Comparison of ENCODE assay signal across 8 cellular contexts in genomic region chr16:8797364-8798173, GRCh38. TPM values are rescaled to one million over a fixed set of nuclear protein-coding genes. Genes with fewer than 3 reads are reported as not detected.
DNase-seq lines count a peak whose midpoint lies in the region; ATAC-seq lines count a peak whose summit lies in the region.

Gene PMM2, plus strand, starts transcription at chr16:8797839. Its CDS starts 44 bp downstream, at chr16:8797883.
Gene TMEM186, minus strand, starts transcription at chr16:8797639. Its CDS starts 25 bp downstream, at chr16:8797614.

- POLR2A ChIA-PET in activated CD8-positive, alpha-beta memory T cell treated with anti-CD3 and anti-CD28 coated beads for 36 hours (lab: Charles Lee) = interaction anchor here (0.5 to 1.0 kb wide), 4 partner anchors 59 to 160 kb away, joined by 3 to 7 read pairs (median 4); partner anchors contain the start of gene CARHSP1

- CTCF ChIA-PET in activated CD8-positive, alpha-beta memory T cell treated with anti-CD3 and anti-CD28 coated beads for 36 hours (lab: Charles Lee) = interaction anchor here (1.5 to 2.1 kb wide), 3 partner anchors 83 to 231 kb away, joined by 6 to 7 read pairs (median 6); no protein-coding TSS in a partner anchor

- DNase-seq in COR-L47 (lab: John Stamatoyannopoulos, UW) (peak; percentile 93), HT1080 (ENCODE audit: low read depth) (peak; percentile 96), NOMO-1 (lab: John Stamatoyannopoulos, UW; ENCODE audit: unreplicated experiment in 2 of 2) (peak; percentile 93 to 97), medulla oblongata (ENCODE audit: extremely low spot score) (peak; percentile 98)
- DNase-seq in effector memory CD8-positive, alpha-beta T cell = peak; percentile 91
- DNase-seq in stimulated activated CD4-positive, alpha-beta T cell treated with anti-CD3 and anti-CD28 coated beads, TNF-alpha, amount 100 ng/mL, for 48 hours (ENCODE audit: low read depth in 3 of 3) = peak; percentile 89 to 93 (median 90)

- no peaks in the 10 kb centered on the region for H3K9me3 Mint-ChIP-seq in effector memory CD8-positive, alpha-beta T cell

- H3K27ac Mint-ChIP-seq in effector memory CD8-positive, alpha-beta T cell = peak within 1 kb of the TSS; percentile 95 to 97

- peak; percentile 94 for ATAC-seq in GM21367 (IDR thresholded peaks at IDR 0.05; ENCODE audit: unreplicated experiment)
- peak; percentile 95 for ATAC-seq in effector memory CD8-positive, alpha-beta T cell (replicated peaks)

- peaks cover 29% of the 10 kb centered on the region for H3K36me3 Mint-ChIP-seq in effector memory CD8-positive, alpha-beta T cell (ENCODE audit: insufficient read depth)

- H3K27me3 Mint-ChIP-seq in effector memory CD8-positive, alpha-beta T cell = no peaks in the 10 kb centered on the region

- H3K4me3 Mint-ChIP-seq in effector memory CD8-positive, alpha-beta T cell = peak within 1 kb of the TSS; percentile 85 to 91

- peaks cover 23 to 24% of the 10 kb centered on the region in 2 donors for H3K4me1 Mint-ChIP-seq in effector memory CD8-positive, alpha-beta T cell (ENCODE audit: low read depth in 2 of 2)

RNA-seq across cellular contexts. Expression of gene PMM2, which starts in this region (rescaled TPM):
- total RNA-seq in HT1080 (2014; rRNA removed; shearing (Covaris generic)) = 46.9 and 61.5 TPM in 2 replicates
- 46.2 and 47.7 TPM in 2 replicates for polyA plus RNA-seq in HT1080 (2015; cell fraction: cytosol; rRNA removed)
- 71.5 TPM in 2 replicates for polyA plus RNA-seq in HT1080 (2015; cell fraction: nucleus; rRNA removed)
- 10 to 100 TPM; 54.6 to 56.4 TPM for total RNA-seq in activated CD8-positive, alpha-beta memory T cell treated with anti-CD3 and anti-CD28 coated beads for 36 hours

RNA-seq across cellular contexts. Expression of gene TMEM186, which starts in this region (rescaled TPM):
- 8.7 and 10.3 TPM in 2 replicates for total RNA-seq in HT1080 (2014; rRNA removed; shearing (Covaris generic))
- polyA plus RNA-seq in HT1080 (2015; cell fraction: cytosol; rRNA removed) = 21.4 and 26.4 TPM in 2 replicates
- polyA plus RNA-seq in HT1080 (2015; cell fraction: nucleus; rRNA removed) = 14.6 and 20.0 TPM in 2 replicates
- total RNA-seq in activated CD8-positive, alpha-beta memory T cell treated with anti-CD3 and anti-CD28 coated beads for 36 hours = 10 to 100 TPM; 15.9 to 16.8 TPM

Comparison
In these comparisons a context has a peak if more than half of its experiments do, and no peak if none do; other contexts are left out.
1. Peak in every context shown above with its lines: DNase-seq and ATAC-seq.